ENCODE assay signal across 11 cellular contexts in genomic region chr2:147181351-147182029, GRCh38.
A peak's percentile ranks its signal among the peaks of the same experiment; 100 is the strongest.
DNase-seq lines count a peak whose midpoint lies in the region; ATAC-seq lines count a peak whose summit lies in the region.
"Had no signal": no experiment of that assay in that cellular context is flagged by ENCODE, and none has a peak within 500 bp of the region (broad histone marks: within the 10 kb centered on the region; RNA-seq: fewer than 3 reads in every experiment).

No MANE protein-coding gene starts in this region.

- no peak overlapping the region for H2AK5ac ChIP-seq in trophoblast cell (ENCODE audit: low read length)

- no peaks in the 10 kb centered on the region for H3K36me3 ChIP-seq in naive thymus-derived CD4-positive, alpha-beta T cell (ENCODE audit: control insufficient read depth in 2 of 3, insufficient read depth in 3 of 3, low read length in 3 of 3)
- H3K36me3 ChIP-seq in trophoblast cell (ENCODE audit: control insufficient read depth in 1 of 2, insufficient read depth in 2 of 2, low read length in 2 of 2), result no peaks in the 10 kb centered on the region

- no peak overlapping the region for H3K23ac ChIP-seq in trophoblast cell (ENCODE audit: low read length)

- peaks cover 31% of the 10 kb centered on the region for H3K9me3 Mint-ChIP-seq in activated T-cell treated with anti-CD3 and anti-CD28 coated beads, Interleukin-2, amount 50 U/mL, for 4 hours
- H3K9me3 Mint-ChIP-seq in naive thymus-derived CD4-positive, alpha-beta T cell, result peaks cover 3 to 36% (median 21%) of the 10 kb centered on the region in 11 donors

- H3K36me3 Mint-ChIP-seq in activated T-cell treated with anti-CD3 and anti-CD28 coated beads, Interleukin-2, amount 50 U/mL, for 4 hours (ENCODE audit: insufficient read depth), result no peaks in the 10 kb centered on the region
- H3K36me3 Mint-ChIP-seq in naive thymus-derived CD4-positive, alpha-beta T cell, result peaks cover 0 to 28% (median 0%) of the 10 kb centered on the region in 5 donors
- H3K36me3 Mint-ChIP-seq: stimulated activated naive B cell treated with anti-CD40 and anti-IgM and Interleukin-4, amounts not matched to agents 10 μg/mL and 1 μg/mL and 100 μg/mL, for 72 hours had no signal

- no peak overlapping the region for H2BK120ac ChIP-seq in trophoblast cell (ENCODE audit: insufficient read depth, low read length, poor library complexity)

- H3K4me3 ChIP-seq in naive thymus-derived CD4-positive, alpha-beta T cell (ENCODE audit: low read length), result no peak overlapping the region
- no peak overlapping the region for H3K4me3 ChIP-seq in trophoblast cell (ENCODE audit: low read depth, low read length)

- H3K4me3 Mint-ChIP-seq in activated T-cell treated with anti-CD3 and anti-CD28 coated beads, Interleukin-2, amount 50 U/mL, for 4 hours, result no peak overlapping the region
- peak overlapping the region in 1 of 10 donors; percentile 29 for H3K4me3 Mint-ChIP-seq in naive thymus-derived CD4-positive, alpha-beta T cell
- H3K4me3 Mint-ChIP-seq: mesothelial cell of epicardium had no signal

- no peak overlapping the region for H3K14ac ChIP-seq in trophoblast cell (ENCODE audit: low read length)

- H2BK12ac ChIP-seq in trophoblast cell (ENCODE audit: low read length), result no peak overlapping the region

- no peaks in the 10 kb centered on the region for H3K79me1 ChIP-seq in trophoblast cell (ENCODE audit: low read length)

- H4K12ac ChIP-seq in trophoblast cell (ENCODE audit: low read depth, low read length), result no peak overlapping the region

- H3K4me1 Mint-ChIP-seq in activated T-cell treated with anti-CD3 and anti-CD28 coated beads, Interleukin-2, amount 50 U/mL, for 4 hours (ENCODE audit: low read depth), result peaks cover 22% of the 10 kb centered on the region
- H3K4me1 Mint-ChIP-seq in naive thymus-derived CD4-positive, alpha-beta T cell, result peaks cover 0 to 33% (median 10%) of the 10 kb centered on the region in 7 donors
- H3K4me1 Mint-ChIP-seq: mesothelial cell of epicardium had no signal

- DNase-seq in activated T-cell treated with anti-CD3 and anti-CD28 coated beads, Interleukin-2, amount 50 U/mL, for 4 hours, result no peak
- no peak for DNase-seq in activated T-cell treated with anti-CD3 and anti-CD28 coated beads, Interleukin-2, amount 50 U/mL, for 48 hours
- no peak for DNase-seq in naive thymus-derived CD4-positive, alpha-beta T cell
- no peak for DNase-seq in GF-D8 (lab: John Stamatoyannopoulos, UW)
- DNase-seq in trophoblast cell, result no peak
- no peak for DNase-seq in NOMO-1 (lab: John Stamatoyannopoulos, UW; ENCODE audit: unreplicated experiment in 2 of 2)
- DNase-seq: NCI-H1436 treated with DMSO at 0.1 percent for 48 hours had no signal

- no peak overlapping the region for H3K4ac ChIP-seq in trophoblast cell (ENCODE audit: low read depth, low read length)

- H3K9me3 ChIP-seq in naive thymus-derived CD4-positive, alpha-beta T cell (ENCODE audit: control insufficient read depth in 2 of 3, low read length in 3 of 3), result no peaks in the 10 kb centered on the region
- H3K9me3 ChIP-seq in trophoblast cell (ENCODE audit: insufficient read depth, low read depth, low read length), result no peaks in the 10 kb centered on the region

- intact Hi-C loops in naive thymus-derived CD4-positive, alpha-beta T cell (cut with micrococcal nuclease), result loop anchor here in 1 of 2 donors (2.0 kb wide), 2 partner anchors 117 to 151 kb away; no protein-coding TSS in a partner anchor

- H2AFZ ChIP-seq in trophoblast cell (ENCODE audit: insufficient read depth, low read length, poor library complexity), result no peak overlapping the region

- H3K27me3 Mint-ChIP-seq in activated T-cell treated with anti-CD3 and anti-CD28 coated beads, Interleukin-2, amount 50 U/mL, for 4 hours (ENCODE audit: low read depth), result peaks cover 2% of the 10 kb centered on the region
- peaks cover 0 to 35% (median 11%) of the 10 kb centered on the region in 5 donors for H3K27me3 Mint-ChIP-seq in naive thymus-derived CD4-positive, alpha-beta T cell
- H3K27me3 Mint-ChIP-seq: stimulated activated naive B cell treated with anti-CD40 and anti-IgM and Interleukin-4, amounts not matched to agents 10 μg/mL and 1 μg/mL and 100 μg/mL, for 72 hours had no signal

- H3K4me1 ChIP-seq in naive thymus-derived CD4-positive, alpha-beta T cell (ENCODE audit: control insufficient read depth in 2 of 2, insufficient read depth in 2 of 2, low read length in 2 of 2), result no peaks in the 10 kb centered on the region
- no peaks in the 10 kb centered on the region for H3K4me1 ChIP-seq in trophoblast cell (ENCODE audit: control insufficient read depth in 1 of 2, insufficient read depth in 2 of 2, low read length in 2 of 2)

- no peak overlapping the region for H3K9ac ChIP-seq in trophoblast cell (ENCODE audit: low read length)

- H4K91ac ChIP-seq in trophoblast cell (ENCODE audit: low read depth, low read length), result no peak overlapping the region

- WGBS in trophoblast cell (ENCODE audit: extremely low coverage, insufficient coverage, insufficient read length), result no CpG with 5 or more reads among the region's 2 CpGs

- H3K27me3 ChIP-seq in naive thymus-derived CD4-positive, alpha-beta T cell (ENCODE audit: control insufficient read depth in 2 of 2, insufficient read depth in 2 of 2, low read length in 2 of 2), result no peaks in the 10 kb centered on the region
- no peaks in the 10 kb centered on the region for H3K27me3 ChIP-seq in trophoblast cell (ENCODE audit: insufficient read depth, low read length)

- H3K27ac Mint-ChIP-seq in naive thymus-derived CD4-positive, alpha-beta T cell, result peak overlapping the region in 1 of 9 donors; percentile 82
- H3K27ac Mint-ChIP-seq: mesothelial cell of epicardium; stimulated activated naive B cell treated with anti-CD40 and anti-IgM and Interleukin-4, amounts not matched to agents 10 μg/mL and 1 μg/mL and 100 μg/mL, for 72 hours had no signal

- no peak overlapping the region for H3K27ac ChIP-seq in naive thymus-derived CD4-positive, alpha-beta T cell (ENCODE audit: low read depth, low read length)
- H3K27ac ChIP-seq in trophoblast cell (ENCODE audit: low read depth, low read length), result no peak overlapping the region

- H3K79me2 ChIP-seq in trophoblast cell (ENCODE audit: control insufficient read depth, insufficient read depth, low read length, poor library complexity), result no peaks in the 10 kb centered on the region

- H3K18ac ChIP-seq in trophoblast cell (ENCODE audit: low read length), result no peak overlapping the region

- CTCF ChIA-PET in naive thymus-derived CD4-positive, alpha-beta T cell (lab: Charles Lee), result interaction anchor here (0.8 kb wide), 1 partner anchor 167 kb away, joined by 3 read pairs; no protein-coding TSS in a partner anchor

- ATAC-seq in activated T-cell treated with anti-CD3 and anti-CD28 coated beads, Interleukin-2, amount 50 U/mL, for 4 hours, result peak; percentile 28 to 49
- peak; percentile 75 for ATAC-seq in GM21717 (IDR thresholded peaks at IDR 0.05; ENCODE audit: unreplicated experiment)
- ATAC-seq in HG03378 (IDR thresholded peaks at IDR 0.05; ENCODE audit: unreplicated experiment), result peak; percentile 69
- ATAC-seq in naive thymus-derived CD4-positive, alpha-beta T cell, result peak; percentile 34

- POLR2A ChIA-PET in naive thymus-derived CD4-positive, alpha-beta T cell (lab: Charles Lee), result no interaction called here

- H3K4me2 ChIP-seq in trophoblast cell (ENCODE audit: low read length), result no peak overlapping the region

- H2BK5ac ChIP-seq in trophoblast cell (ENCODE audit: low read depth, low read length, poor library complexity), result no peak overlapping the region

- H4K8ac ChIP-seq in trophoblast cell (ENCODE audit: low read depth, low read length), result no peak overlapping the region
